In the genomic region with DNA sequence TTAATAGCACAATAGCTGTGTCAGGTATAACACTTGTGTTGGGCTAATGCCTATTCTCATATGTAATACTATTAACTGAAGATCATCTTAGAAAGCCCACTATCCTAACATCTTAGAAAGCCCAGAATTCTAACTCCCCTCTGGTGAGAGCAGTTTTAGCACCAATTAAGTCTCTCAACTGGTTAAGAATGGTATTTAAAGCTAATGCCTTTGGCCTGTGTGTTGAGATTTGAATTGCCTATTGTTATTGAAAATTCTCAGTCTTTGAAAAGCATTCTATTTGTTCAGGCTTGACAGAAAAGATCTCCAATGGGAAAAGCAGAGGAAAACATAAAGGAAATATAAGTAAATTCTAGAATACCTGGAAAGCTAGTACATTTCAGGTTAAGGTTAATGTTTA, we compare ENCODE assay signal across 16 cellular contexts.
DNase-seq lines count a peak whose midpoint lies in the region; ATAC-seq and TF ChIP-seq lines count a peak whose summit lies in the region.
"Had no signal": no experiment of that assay in that cellular context is flagged by ENCODE, and none has a peak within 500 bp of the region (broad histone marks: within the 10 kb centered on the region; RNA-seq: fewer than 3 reads in every experiment).

No MANE protein-coding gene starts in this region.

- H3K4me1 Mint-ChIP-seq in activated naive CD4-positive, alpha-beta T cell treated with anti-CD3 and anti-CD28 coated beads, Interleukin-2, amount 50 U/mL, for 24 hours = peaks cover 46% of the 10 kb centered on the region
- peaks cover 47% of the 10 kb centered on the region for H3K4me1 Mint-ChIP-seq in brain

- H3K4me1 ChIP-seq in mucosa of rectum (ENCODE audit: control insufficient read depth in 2 of 2, insufficient read depth in 2 of 2, low read length in 2 of 2) (no peaks in the 10 kb centered on the region), tibial nerve (peaks cover 0 to 45% (median 19%) of the 10 kb centered on the region in 4 donors)

- H3K9ac ChIP-seq in mucosa of rectum (ENCODE audit: low read depth in 1 of 2, low read length in 2 of 2) = no peak overlapping the region

- H3K4me3 ChIP-seq in mucosa of rectum (ENCODE audit: low read length in 2 of 2) = no peak overlapping the region
- no peak overlapping the region for H3K4me3 ChIP-seq in tibial nerve

- H3K27me3 ChIP-seq in mucosa of rectum (ENCODE audit: control insufficient read depth in 2 of 2, insufficient read depth in 2 of 2, low read length in 2 of 2) (no peaks in the 10 kb centered on the region), tibial nerve (no peaks in the 10 kb centered on the region)

- no peak for TF ChIP-seq POLR2A in tibial nerve (IDR thresholded peaks at IDR 0.05)

- no peaks in the 10 kb centered on the region for H3K27me3 Mint-ChIP-seq in activated naive CD4-positive, alpha-beta T cell treated with anti-CD3 and anti-CD28 coated beads, Interleukin-2, amount 50 U/mL, for 24 hours
- no peaks in the 10 kb centered on the region for H3K27me3 Mint-ChIP-seq in brain
- H3K27me3 Mint-ChIP-seq: activated CD8-positive, alpha-beta T cell treated with anti-CD3 and anti-CD28 coated beads for 36 hours had no signal

- no peak for ATAC-seq in HG02981 (IDR thresholded peaks at IDR 0.05; ENCODE audit: unreplicated experiment)
- ATAC-seq: activated CD8-positive, alpha-beta T cell treated with anti-CD3 and anti-CD28 coated beads for 36 hours had no signal

- H3K9me3 Mint-ChIP-seq in activated naive CD4-positive, alpha-beta T cell treated with anti-CD3 and anti-CD28 coated beads, Interleukin-2, amount 50 U/mL, for 24 hours = no peaks in the 10 kb centered on the region
- no peaks in the 10 kb centered on the region for H3K9me3 Mint-ChIP-seq in brain
- H3K9me3 Mint-ChIP-seq: activated CD8-positive, alpha-beta T cell treated with anti-CD3 and anti-CD28 coated beads for 36 hours had no signal

- H3K27ac Mint-ChIP-seq in activated naive CD4-positive, alpha-beta T cell treated with anti-CD3 and anti-CD28 coated beads, Interleukin-2, amount 50 U/mL, for 24 hours = peak overlapping the region; percentile 68
- peak overlapping the region in 3 of 5 experiments; percentile 8 to 90 (median 82) for H3K27ac Mint-ChIP-seq in brain
- H3K27ac Mint-ChIP-seq: activated CD8-positive, alpha-beta T cell treated with anti-CD3 and anti-CD28 coated beads for 36 hours; progenitor cell of endocrine pancreas had no signal

- H3K9me3 ChIP-seq in mucosa of rectum (ENCODE audit: control insufficient read depth in 2 of 2, low read length in 2 of 2) = no peaks in the 10 kb centered on the region
- H3K9me3 ChIP-seq in tibial nerve = no peaks in the 10 kb centered on the region

- no peaks in the 10 kb centered on the region for H3K36me3 ChIP-seq in mucosa of rectum (ENCODE audit: control insufficient read depth in 2 of 2, insufficient read depth in 2 of 2, low read length in 2 of 2)
- no peaks in the 10 kb centered on the region for H3K36me3 ChIP-seq in tibial nerve

- TF ChIP-seq EP300 in tibial nerve (IDR thresholded peaks at IDR 0.05) = no peak

- H3K27ac ChIP-seq in mucosa of rectum (ENCODE audit: low read depth in 2 of 2, low read length in 2 of 2) = peak overlapping the region; percentile 12 to 32
- H3K27ac ChIP-seq in tibial nerve = peak overlapping the region; percentile 66 to 90 (median 78)
- H3K27ac ChIP-seq: C4-2B had no signal

- no peak for TF ChIP-seq CTCF in brain (conservative IDR thresholded peaks at IDR 0.05)
- TF ChIP-seq CTCF in tibial nerve (IDR thresholded peaks at IDR 0.05) = no peak

- no peak overlapping the region for H3K4me3 Mint-ChIP-seq in activated naive CD4-positive, alpha-beta T cell treated with anti-CD3 and anti-CD28 coated beads, Interleukin-2, amount 50 U/mL, for 24 hours
- peak overlapping the region in 2 of 5 experiments; percentile 15 to 21 for H3K4me3 Mint-ChIP-seq in brain
- H3K4me3 Mint-ChIP-seq: activated CD8-positive, alpha-beta T cell treated with anti-CD3 and anti-CD28 coated beads for 36 hours had no signal

- H3K36me3 Mint-ChIP-seq in activated naive CD4-positive, alpha-beta T cell treated with anti-CD3 and anti-CD28 coated beads, Interleukin-2, amount 50 U/mL, for 24 hours = peaks cover 10% of the 10 kb centered on the region
- H3K36me3 Mint-ChIP-seq in brain = no peaks in the 10 kb centered on the region

- no peak for DNase-seq in activated naive CD4-positive, alpha-beta T cell (lab: John Stamatoyannopoulos, UW)
- DNase-seq in tibial nerve (ENCODE audit: low spot score in 2 of 2) (no peak), NCI-H146 (lab: John Stamatoyannopoulos, UW) (no peak), NCI-H2171 treated with DMSO at 0.1 percent for 48 hours (lab: John Stamatoyannopoulos, UW) (no peak)
- DNase-seq: 8988T; activated CD8-positive, alpha-beta T cell treated with anti-CD3 and anti-CD28 coated beads for 36 hours; anterior cingulate cortex; foreskin melanocyte; NCI-H187; NCI-H69 had no signal
